35 cellular contexts compared by ENCODE assay signal in the genomic region with DNA sequence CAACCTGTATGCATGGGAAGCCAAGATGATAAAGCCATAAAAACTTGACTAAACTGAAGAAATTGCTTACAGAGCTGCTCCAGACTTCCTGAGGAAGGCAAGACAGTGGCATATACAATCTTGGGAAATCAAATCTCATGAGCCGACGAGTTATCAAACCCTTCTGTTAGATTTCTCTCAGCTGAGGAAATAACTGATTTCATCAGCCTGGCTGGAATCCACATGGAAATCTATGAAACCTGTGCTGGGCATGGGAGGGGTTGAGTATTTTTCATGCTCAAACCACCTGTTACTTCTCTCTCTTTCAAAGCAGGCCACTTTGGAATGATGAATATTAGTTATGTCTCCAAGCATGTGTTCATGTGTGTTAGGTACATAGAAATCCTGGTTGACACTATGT.
DNase-seq lines count a peak whose midpoint lies in the region; ATAC-seq, FAIRE-seq and TF ChIP-seq lines count a peak whose summit lies in the region.
"Had no signal": no experiment of that assay in that cellular context is flagged by ENCODE, and none has a peak within 500 bp of the region (broad histone marks: within the 10 kb centered on the region; RNA-seq: fewer than 3 reads in every experiment).

No MANE protein-coding gene starts in this region.

- TF ChIP-seq POLR2A in HepG2 (IDR thresholded peaks at IDR 0.05; ENCODE audit: insufficient read depth in 1 of 2, low read depth in 2 of 2, low read length in 2 of 2): no peak
- no peak for TF ChIP-seq POLR2A in right lobe of liver (IDR thresholded peaks at IDR 0.05)

- H3K79me2 ChIP-seq in HepG2 (ENCODE audit: insufficient read depth, low read length): no peaks in the 10 kb centered on the region

- H3K27me3 ChIP-seq in liver (ENCODE audit: control insufficient read depth in 4 of 4, insufficient read depth in 4 of 4, low read length in 3 of 4): no peaks in the 10 kb centered on the region
- no peaks in the 10 kb centered on the region for H3K27me3 ChIP-seq in HepG2 (ENCODE audit: control insufficient read depth in 1 of 2, insufficient read depth in 2 of 2, low read length in 2 of 2)
- H3K27me3 ChIP-seq in right lobe of liver: no peaks in the 10 kb centered on the region
- H3K27me3 ChIP-seq: BE2C; BLaER1; BLaER1 treated with 17β-estradiol and CSF1 and Interleukin-3, amounts not matched to agents 10 nM and 100 nM had no signal

- no peak for TF ChIP-seq RAD21 in liver (IDR thresholded peaks at IDR 0.05)
- no peak for TF ChIP-seq RAD21 in HepG2 (CRISPR knock-in tag; IDR thresholded peaks at IDR 0.05)

- H3K9me3 ChIP-seq in liver (ENCODE audit: control insufficient read depth in 4 of 4, low read length in 3 of 4) (no peaks in the 10 kb centered on the region), HepG2 (ENCODE audit: low read length) (0 out of 2 replicates have a peak, but pooled peaks cover 4% of the 10 kb centered on the region), HEK293 (ENCODE audit: control insufficient read depth, insufficient read depth, low read depth, low read length) (no peaks in the 10 kb centered on the region), right lobe of liver (no peaks in the 10 kb centered on the region)
- H3K9me3 ChIP-seq: A549, BE2C, Caco-2 had no signal

- WGBS in liver: 29% methylated on average over 2 of the region's 2 CpGs
- WGBS in HepG2 (ENCODE audit: low lambda C conversion rate): 83% methylated on average over 2 of the region's 2 CpGs
- WGBS in right lobe of liver (ENCODE audit: insufficient coverage, low coverage, low lambda C conversion rate, missing lambda C conversion rate): 13% methylated on average over 2 of the region's 2 CpGs

- no peak for FAIRE-seq in HepG2 (lab: Jason Lieb, UNC)
- FAIRE-seq: A204.1, A549, D721Med had no signal

- no peaks in the 10 kb centered on the region for H3K36me3 ChIP-seq in liver (ENCODE audit: control insufficient read depth in 4 of 4, insufficient read depth in 3 of 4, low read depth in 1 of 4, low read length in 3 of 4)
- H3K36me3 ChIP-seq in HepG2 (replicated peaks in 1 of 2; ENCODE audit: control insufficient read depth in 1 of 2, insufficient read depth in 2 of 2, low read length in 2 of 2): no peaks in the 10 kb centered on the region
- no peaks in the 10 kb centered on the region for H3K36me3 ChIP-seq in HEK293 (ENCODE audit: control insufficient read depth in 2 of 2, insufficient read depth in 1 of 2, low read length in 2 of 2)
- H3K36me3 ChIP-seq in right lobe of liver: no peaks in the 10 kb centered on the region
- H3K36me3 ChIP-seq: BE2C; BLaER1; BLaER1 treated with 17β-estradiol and CSF1 and Interleukin-3, amounts not matched to agents 10 nM and 100 nM had no signal

- POLR2A ChIA-PET in HepG2 (lab: Yijun Ruan, JAX) (no interaction called here), HEK293 (lab: Yijun Ruan, JAX) (no interaction called here)

- DNase-seq in HepG2 (ENCODE audit: low spot score) (no peak), left lobe of liver (ENCODE audit: low spot score) (no peak), right lobe of liver (no peak), NCI-H69 (lab: John Stamatoyannopoulos, UW) (no peak)
- DNase-seq in activated CD8-positive, alpha-beta memory T cell treated with anti-CD3 and anti-CD28 coated beads for 24 hours: no peak
- DNase-seq: 8988T; ACHN; AML-193; BE2C; C1 segment of cervical spinal cord; Caco-2; Calu3; CD4-positive, alpha-beta memory T cell; CD4-positive, alpha-beta T cell; CD4-positive, CD25-positive, alpha-beta regulatory T cell; CD8-positive, alpha-beta memory T cell; CD8-positive, alpha-beta T cell; COR-L47; DMS 273 treated with DMSO at 0.1 percent for 48 hours; DMS153; DMS53; DMS79; DMS79 treated with DMSO at 0.1 percent for 48 hours; DND-41; EL had no signal

- CTCF ChIA-PET in HepG2 (lab: Yijun Ruan, JAX; ENCODE audit: low intra/inter-chr PET ratio, low total read pairs): no interaction called here
- CTCF ChIA-PET in HEK293 (lab: Yijun Ruan, JAX): no interaction called here

- H3K27ac ChIP-seq in liver (ENCODE audit: low read depth in 1 of 2, low read length in 2 of 2) (no peak overlapping the region), HepG2 (ENCODE audit: extremely low read length, insufficient read depth, low read length) (no peak overlapping the region), HEK293 (ENCODE audit: extremely low read depth, low read depth, low read length) (no peak overlapping the region), right lobe of liver (no peak overlapping the region)
- H3K27ac ChIP-seq: 22Rv1; A549; BLaER1; BLaER1 treated with 17β-estradiol and CSF1 and Interleukin-3, amounts not matched to agents 10 nM and 100 nM; C4-2B had no signal

- H3K4me1 ChIP-seq in liver (ENCODE audit: control insufficient read depth in 4 of 4, insufficient read depth in 4 of 4, low read length in 3 of 4) (no peaks in the 10 kb centered on the region), HepG2 (ENCODE audit: insufficient read depth, low read length) (no peaks in the 10 kb centered on the region), HEK293 (ENCODE audit: control insufficient read depth, insufficient read depth, low read length) (no peaks in the 10 kb centered on the region), right lobe of liver (no peaks in the 10 kb centered on the region)
- H3K4me1 ChIP-seq: A549, BE2C, Caco-2 had no signal

- TF ChIP-seq CTCF in liver (IDR thresholded peaks at IDR 0.05; ENCODE audit: low read depth, low read length, missing input control): no peak
- no peak for TF ChIP-seq CTCF in HepG2 (CRISPR knock-in tag; IDR thresholded peaks at IDR 0.05)
- TF ChIP-seq CTCF in HEK293 (tag by site-specific recombination; IDR thresholded peaks at IDR 0.05): no peak
- no peak for TF ChIP-seq CTCF in right lobe of liver (IDR thresholded peaks at IDR 0.05)

- in situ Hi-C loops in HepG2 (cut with HindIII; ENCODE audit: extremely low pct_ligation_motif_present, low pct_unique_long_range_greater_than_20kb): no loop called here

- no peak overlapping the region for H3K4me3 ChIP-seq in liver (ENCODE audit: low read depth in 1 of 3, low read length in 3 of 3)
- H3K4me3 ChIP-seq in HepG2 (replicated peaks in 1 of 3; ENCODE audit: insufficient read depth in 1 of 3, low read depth in 2 of 3, low read length in 3 of 3): no peak overlapping the region
- H3K4me3 ChIP-seq in HEK293 (ENCODE audit: low read depth, low read length): no peak overlapping the region
- H3K4me3 ChIP-seq in right lobe of liver: no peak overlapping the region
- H3K4me3 ChIP-seq: A549; BLaER1; BLaER1 treated with 17β-estradiol and CSF1 and Interleukin-3, amounts not matched to agents 10 nM and 100 nM had no signal

- no peak overlapping the region for H3K4me2 ChIP-seq in HepG2 (ENCODE audit: low read depth, low read length)
- H3K4me2 ChIP-seq: A549; BLaER1; BLaER1 treated with 17β-estradiol and CSF1 and Interleukin-3, amounts not matched to agents 10 nM and 100 nM had no signal

- no TSS peak for BruUV-seq in HepG2 (replicated peaks; lab: Mats Ljungman, UMichigan)

- H3K9ac ChIP-seq in liver (ENCODE audit: low read depth in 1 of 2, low read length in 2 of 2) (no peak overlapping the region), HepG2 (ENCODE audit: insufficient read depth, low read depth, low read length) (no peak overlapping the region)
- H3K9ac ChIP-seq: BLaER1; BLaER1 treated with 17β-estradiol and CSF1 and Interleukin-3, amounts not matched to agents 10 nM and 100 nM had no signal

- no peaks in the 10 kb centered on the region for H4K20me1 ChIP-seq in HepG2 (ENCODE audit: insufficient read depth, low read length)
- H4K20me1 ChIP-seq: BLaER1; BLaER1 treated with 17β-estradiol and CSF1 and Interleukin-3, amounts not matched to agents 10 nM and 100 nM had no signal

- no peak for TF ChIP-seq EP300 in HepG2 (IDR thresholded peaks at IDR 0.05; ENCODE audit: low read depth in 2 of 2, low read length in 2 of 2)
- no peak for TF ChIP-seq EP300 in HepG2 (CRISPR knock-in tag; IDR thresholded peaks at IDR 0.05; ENCODE audit: borderline replicate concordance)

- intact Hi-C loops in HepG2 (cut with micrococcal nuclease; ENCODE audit: unreplicated experiment) (no loop called here), right lobe of liver (cut with DNase I) (no loop called here)

- ATAC-seq in HepG2: no peak
- peak; percentile 64 for ATAC-seq in left lobe of liver
- ATAC-seq in right lobe of liver: peak; percentile 19 to 57 (median 38)
- ATAC-seq in GM18858 (IDR thresholded peaks at IDR 0.05; ENCODE audit: unreplicated experiment): no peak
- ATAC-seq: A549; CD8-positive, alpha-beta T cell had no signal

- H2AFZ ChIP-seq in HepG2 (ENCODE audit: low read length): no peak overlapping the region

TF ChIP-seq in liver, 16 proteins besides CTCF, POLR2A, EP300 and RAD21:
- TF ChIP-seq HNF4G (IDR thresholded peaks at IDR 0.05) (no peak), NR2F2 (IDR thresholded peaks at IDR 0.05) (no peak), HNF4A (conservative IDR thresholded peaks at IDR 0.05) (no peak), JUND (IDR thresholded peaks at IDR 0.05) (no peak), GABPA (IDR thresholded peaks at IDR 0.05 in 1 of 2, conservative IDR thresholded peaks at IDR 0.05 in 1 of 2) (no peak), FOXA2 (IDR thresholded peaks at IDR 0.05) (no peak)
- TF ChIP-seq, protein P1, sequence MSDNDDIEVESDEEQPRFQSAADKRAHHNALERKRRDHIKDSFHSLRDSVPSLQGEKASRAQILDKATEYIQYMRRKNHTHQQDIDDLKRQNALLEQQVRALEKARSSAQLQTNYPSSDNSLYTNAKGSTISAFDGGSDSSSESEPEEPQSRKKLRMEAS (IDR thresholded peaks at IDR 0.05): peak; percentile 14

TF ChIP-seq in HepG2, 621 proteins besides CTCF, POLR2A, EP300 and RAD21 (continues in another document):
- TF ChIP-seq MIER3 (CRISPR knock-in tag; IDR thresholded peaks at IDR 0.05; ENCODE audit: borderline replicate concordance) (no peak), ZFY (CRISPR knock-in tag; IDR thresholded peaks at IDR 0.05) (no peak), ZFP62 (CRISPR knock-in tag; IDR thresholded peaks at IDR 0.05) (no peak), ZNF256 (CRISPR knock-in tag; conservative IDR thresholded peaks at IDR 0.05) (no peak)

TF ChIP-seq in HEK293, 187 proteins besides CTCF, POLR2A, EP300 and RAD21:
- TF ChIP-seq ZNF341 (tag by site-specific recombination; IDR thresholded peaks at IDR 0.05; ENCODE audit: low read depth): no peak
- no peak for TF ChIP-seq ZNF184 (tag by site-specific recombination; IDR thresholded peaks at IDR 0.05)
- peak; percentile 58 for TF ChIP-seq SCRT2 (tag by site-specific recombination; IDR thresholded peaks at IDR 0.05)

Comparison
In these comparisons a context has a peak if more than half of its experiments do, and no peak if none do; other contexts are left out.
1. ATAC-seq: peak in left lobe of liver (single experiment) and right lobe of liver (4 of 4); none in HepG2 (single experiment) and GM18858 (single experiment).